11 cellular contexts compared by ENCODE assay signal in genomic region chr14:75535164-75535898, GRCh38. TPM values are rescaled to one million over a fixed set of nuclear protein-coding genes. Genes with fewer than 3 reads are reported as not detected.
DNase-seq lines count a peak whose midpoint lies in the region; TF ChIP-seq lines count a peak whose summit lies in the region.
"Had no signal": no experiment of that assay in that cellular context is flagged by ENCODE, and none has a peak within 500 bp of the region (broad histone marks: within the 10 kb centered on the region; RNA-seq: fewer than 3 reads in every experiment).

No MANE protein-coding gene starts in this region.

- H3K4me2 ChIP-seq in hepatocyte = no peak overlapping the region

- no peaks in the 10 kb centered on the region for H4K20me1 ChIP-seq in hepatocyte (ENCODE audit: insufficient read depth, poor library complexity, severe bottlenecking)

- no peaks in the 10 kb centered on the region for H3K36me3 ChIP-seq in Peyer's patch
- H3K36me3 ChIP-seq in hepatocyte (replicated peaks; ENCODE audit: insufficient read depth, low read depth) = no peaks in the 10 kb centered on the region
- H3K36me3 ChIP-seq in testis (ENCODE audit: low read depth, missing control alignments) = no peaks in the 10 kb centered on the region
- H3K36me3 ChIP-seq: sigmoid colon had no signal

- H3K27me3 Mint-ChIP-seq in activated CD4-positive, alpha-beta T cell treated with anti-CD3 and anti-CD28 coated beads, Interleukin-2, amount 10 ng/mL, durations not matched to agents 24 days and 14 days = no peaks in the 10 kb centered on the region

- H3K4me1 ChIP-seq in Peyer's patch (peaks cover 0 to 7% (median 4%) of the 10 kb centered on the region in 4 donors), hepatocyte (ENCODE audit: insufficient read depth) (peaks cover 23% of the 10 kb centered on the region), testis (peaks cover 20% of the 10 kb centered on the region)
- H3K4me1 ChIP-seq: sigmoid colon had no signal

- H3K4me3 Mint-ChIP-seq in activated CD4-positive, alpha-beta T cell treated with anti-CD3 and anti-CD28 coated beads, Interleukin-2, amount 10 ng/mL, durations not matched to agents 24 days and 14 days = no peak overlapping the region

- peaks cover 81% of the 10 kb centered on the region for H3K36me3 Mint-ChIP-seq in activated CD4-positive, alpha-beta T cell treated with anti-CD3 and anti-CD28 coated beads, Interleukin-2, amount 10 ng/mL, durations not matched to agents 24 days and 14 days (ENCODE audit: low read depth)

- WGBS in hepatocyte (ENCODE audit: low lambda C conversion rate, missing lambda C conversion rate) = 84% methylated on average over 5 of the region's 5 CpGs
- WGBS in testis, 2 donors = 73 to 75% methylated on average over 5 of the region's 5 CpGs

- intact Hi-C loops in activated CD4-positive, alpha-beta T cell treated with anti-CD3 and anti-CD28 coated beads, Interleukin-2, amount 10 ng/mL, durations not matched to agents 24 days and 14 days (cut with micrococcal nuclease) = no loop called here
- intact Hi-C loops in testis (cut with DNase I; ENCODE audit: low total_unique reads) = no loop called here

- H3K27ac Mint-ChIP-seq in activated CD4-positive, alpha-beta T cell treated with anti-CD3 and anti-CD28 coated beads, Interleukin-2, amount 10 ng/mL, durations not matched to agents 24 days and 14 days = peak overlapping the region; percentile 26

- no peaks in the 10 kb centered on the region for H3K27me3 ChIP-seq in Peyer's patch
- H3K27me3 ChIP-seq in hepatocyte = no peaks in the 10 kb centered on the region
- H3K27me3 ChIP-seq in testis = no peaks in the 10 kb centered on the region
- H3K27me3 ChIP-seq: sigmoid colon had no signal

- no peaks in the 10 kb centered on the region for H3K79me2 ChIP-seq in hepatocyte

- peaks cover 67% of the 10 kb centered on the region for H3K4me1 Mint-ChIP-seq in activated CD4-positive, alpha-beta T cell treated with anti-CD3 and anti-CD28 coated beads, Interleukin-2, amount 10 ng/mL, durations not matched to agents 24 days and 14 days

- no peak overlapping the region for H2AFZ ChIP-seq in hepatocyte

- TF ChIP-seq POLR2A in Peyer's patch (IDR thresholded peaks at IDR 0.05) (no peak), testis (IDR thresholded peaks at IDR 0.05) (no peak)

- no peak for TF ChIP-seq CTCF in Peyer's patch (IDR thresholded peaks at IDR 0.05)
- no peak for TF ChIP-seq CTCF in hepatocyte (IDR thresholded peaks at IDR 0.05; ENCODE audit: poor library complexity)
- no peak for TF ChIP-seq CTCF in testis (IDR thresholded peaks at IDR 0.05)

- H3K4me3 ChIP-seq in Peyer's patch (no peak overlapping the region), hepatocyte (no peak overlapping the region), testis (no peak overlapping the region)
- H3K4me3 ChIP-seq: sigmoid colon had no signal

- H3K9me3 Mint-ChIP-seq in activated CD4-positive, alpha-beta T cell treated with anti-CD3 and anti-CD28 coated beads, Interleukin-2, amount 10 ng/mL, durations not matched to agents 24 days and 14 days = no peaks in the 10 kb centered on the region

- H3K27ac ChIP-seq in Peyer's patch = peak overlapping the region; percentile 22 to 90 (median 76)
- peak overlapping the region; percentile 82 for H3K27ac ChIP-seq in hepatocyte
- H3K27ac ChIP-seq in testis = peak overlapping the region; percentile 79 to 87

- no peaks in the 10 kb centered on the region for H3K9me3 ChIP-seq in Peyer's patch
- no peaks in the 10 kb centered on the region for H3K9me3 ChIP-seq in hepatocyte (ENCODE audit: low read depth)
- H3K9me3 ChIP-seq in testis = no peaks in the 10 kb centered on the region
- H3K9me3 ChIP-seq: sigmoid colon had no signal

- DNase-seq in activated CD4-positive, alpha-beta T cell treated with anti-CD3 and anti-CD28 coated beads, Interleukin-2, amount 10 ng/mL, durations not matched to agents 24 days and 14 days = no peak
- no peak for DNase-seq in activated CD4-positive, alpha-beta T cell treated with anti-CD3 and anti-CD28 coated beads for 4 hours
- DNase-seq in Peyer's patch = no peak
- DNase-seq in hepatocyte (ENCODE audit: low spot score) = no peak
- no peak for DNase-seq in testis
- DNase-seq in cerebellar cortex (ENCODE audit: low spot score) = no peak
- DNase-seq in activated gamma-delta T cell treated with Interleukin-2 at 50 U/mL for 16 hours = no peak
- DNase-seq in NCI-H526 treated with DMSO at 0.1 percent for 48 hours (lab: John Stamatoyannopoulos, UW) = no peak
- DNase-seq: activated CD4-positive, alpha-beta T cell treated with anti-CD3 and anti-CD28 coated beads for 1 hour; glutamatergic neuron; sigmoid colon had no signal

- no peaks in the 10 kb centered on the region for H3K9me2 ChIP-seq in hepatocyte (replicated peaks; ENCODE audit: insufficient read depth)

RNA-seq across cellular contexts. Expression of gene BATF, which starts 13.1 kb away (rescaled TPM):
- total RNA-seq in activated CD4-positive, alpha-beta T cell treated with anti-CD3 and anti-CD28 coated beads, Interleukin-2, amount 10 ng/mL, durations not matched to agents 24 days and 14 days = 175 and 178 TPM in 2 replicates
- total RNA-seq in Peyer's patch (10 to 100 TPM in 1 of 4 donors, 1 to 10 TPM in 2, not detected in 1; 3.1 to 28.1 (median 5.9) TPM), hepatocyte (0.60 TPM in 1 of 2 replicates, not detected in the other), testis (1 to 10 TPM in 1 of 2 donors, under 1 TPM in 1; 0.63 to 2.9 TPM)
- polyA plus RNA-seq in hepatocyte (3.1 and 3.6 TPM in 2 replicates), testis (ENCODE audit: insufficient read depth, low read depth, low replicate concordance) (1.5 TPM)

RNA-seq across cellular contexts. Expression of gene FLVCR2, which starts 43.1 kb away (rescaled TPM):
- total RNA-seq in activated CD4-positive, alpha-beta T cell treated with anti-CD3 and anti-CD28 coated beads, Interleukin-2, amount 10 ng/mL, durations not matched to agents 24 days and 14 days = 3.6 and 5.4 TPM in 2 replicates
- total RNA-seq in Peyer's patch (100 to 1,000 TPM in 2 of 4 donors, 10 to 100 TPM in 2; 14.9 to 130 (median 98.8) TPM), hepatocyte (10.1 and 16.1 TPM in 2 replicates), testis (10 to 100 TPM; 38.5 to 45.0 TPM)
- polyA plus RNA-seq in hepatocyte (7.7 and 9.5 TPM in 2 replicates), testis (ENCODE audit: insufficient read depth, low read depth, low replicate concordance) (49.6 TPM)
